14 cellular contexts compared by ENCODE assay signal in the genomic region with DNA sequence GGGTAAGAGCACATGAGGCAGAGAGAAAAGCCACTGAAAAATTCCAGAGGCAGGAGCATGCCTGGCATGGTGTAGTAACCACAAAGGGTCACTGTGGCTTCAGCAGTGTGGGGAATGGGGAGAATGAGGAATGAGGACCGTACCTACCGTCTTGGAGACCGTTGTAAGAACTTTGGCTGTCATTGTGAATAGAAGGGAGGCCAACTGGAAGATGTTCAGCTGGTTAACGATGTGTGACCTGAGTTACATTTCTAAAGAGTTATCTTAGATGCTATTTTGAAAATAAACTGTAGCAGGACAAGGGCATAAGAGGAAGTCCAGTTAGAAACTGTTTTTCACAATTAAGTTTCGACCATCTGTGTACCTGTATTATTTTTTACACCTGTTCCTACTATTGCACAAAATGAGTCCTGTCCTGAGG.
A peak's percentile ranks its signal among the peaks of the same experiment; 100 is the strongest.
DNase-seq lines count a peak whose midpoint lies in the region; FAIRE-seq and TF ChIP-seq lines count a peak whose summit lies in the region.
"Had no signal": no experiment of that assay in that cellular context is flagged by ENCODE, and none has a peak within 500 bp of the region (broad histone marks: within the 10 kb centered on the region; RNA-seq: fewer than 3 reads in every experiment).

No MANE protein-coding gene starts in this region.

- 85 to 87% methylated on average over 5 of the region's 5 CpGs for WGBS in endodermal cell (ENCODE audit: insufficient coverage in 1 of 2, insufficient read length in 1 of 2), 2 experiments

- no peak for FAIRE-seq in urothelium cell line (lab: Jason Lieb, UNC)

- peak overlapping the region in 54 of 59 donors; percentile 11 to 87 (median 74) for H3K27ac ChIP-seq in dorsolateral prefrontal cortex
- H3K27ac ChIP-seq in endodermal cell (ENCODE audit: low read depth, low read length): no peak overlapping the region
- H3K27ac ChIP-seq: left ventricle myocardium inferior, upper lobe of left lung had no signal

- H3K9me3 Mint-ChIP-seq in T-helper 1 cell treated with Interleukin-12 subunit alpha and Interleukin-12 subunit beta and Interleukin-4 antibody, amounts not matched to agents 30 μg/mL and 1 μg/mL, for 36 hours: peaks cover 6% of the 10 kb centered on the region
- H3K9me3 Mint-ChIP-seq in endodermal cell: no peaks in the 10 kb centered on the region
- H3K9me3 Mint-ChIP-seq: activated naive CD8-positive, alpha-beta T cell treated with anti-CD3 and anti-CD28 coated beads, Interleukin-2, amount 10 ng/mL, durations not matched to agents 7 days and 5 days; neural crest cell had no signal

- no peaks in the 10 kb centered on the region for H3K4me1 ChIP-seq in endodermal cell (ENCODE audit: control insufficient read depth, insufficient read depth, low read length)
- H3K4me1 ChIP-seq: left ventricle myocardium inferior, upper lobe of left lung had no signal

- H3K4me1 Mint-ChIP-seq in T-helper 1 cell treated with Interleukin-12 subunit alpha and Interleukin-12 subunit beta and Interleukin-4 antibody, amounts not matched to agents 30 μg/mL and 1 μg/mL, for 36 hours (ENCODE audit: low read depth): peaks cover 23% of the 10 kb centered on the region
- H3K4me1 Mint-ChIP-seq in endodermal cell: no peaks in the 10 kb centered on the region

- DNase-seq in T-helper 1 cell (no peak), HT1080 (ENCODE audit: low read depth) (peak; percentile 47), dorsolateral prefrontal cortex (no peak), urothelium cell line (ENCODE audit: low spot score) (peak; percentile 10), foreskin melanocyte (no peak), endodermal cell (no peak), AML-193 (lab: John Stamatoyannopoulos, UW) (no peak)
- DNase-seq: activated CD8-positive, alpha-beta memory T cell treated with anti-CD3 and anti-CD28 coated beads, Interleukin-2, amount 50 U/mL, for 48 hours; activated naive CD8-positive, alpha-beta T cell treated with anti-CD3 and anti-CD28 coated beads, Interleukin-2, amount 10 ng/mL, durations not matched to agents 7 days and 5 days; left ventricle myocardium inferior; NCI-H1105 treated with DMSO at 0.1 percent for 48 hours; upper lobe of left lung had no signal

- no peak overlapping the region for H3K27ac Mint-ChIP-seq in T-helper 1 cell treated with Interleukin-12 subunit alpha and Interleukin-12 subunit beta and Interleukin-4 antibody, amounts not matched to agents 30 μg/mL and 1 μg/mL, for 36 hours
- H3K27ac Mint-ChIP-seq in endodermal cell: no peak overlapping the region
- H3K27ac Mint-ChIP-seq: activated naive CD8-positive, alpha-beta T cell treated with anti-CD3 and anti-CD28 coated beads, Interleukin-2, amount 10 ng/mL, durations not matched to agents 7 days and 5 days had no signal

- H3K4me3 ChIP-seq in dorsolateral prefrontal cortex: peak overlapping the region in 6 of 59 donors; percentile 4 to 36 (median 20)
- no peak overlapping the region for H3K4me3 ChIP-seq in endodermal cell (ENCODE audit: low read length)
- H3K4me3 ChIP-seq: left ventricle myocardium inferior, upper lobe of left lung had no signal

- no peaks in the 10 kb centered on the region for H3K9me3 ChIP-seq in endodermal cell (ENCODE audit: control insufficient read depth, low read length)
- H3K9me3 ChIP-seq: left ventricle myocardium inferior, upper lobe of left lung had no signal

- peaks cover 8% of the 10 kb centered on the region for H3K36me3 Mint-ChIP-seq in T-helper 1 cell treated with Interleukin-12 subunit alpha and Interleukin-12 subunit beta and Interleukin-4 antibody, amounts not matched to agents 30 μg/mL and 1 μg/mL, for 36 hours (ENCODE audit: low read depth)
- H3K36me3 Mint-ChIP-seq in endodermal cell (ENCODE audit: low read depth): no peaks in the 10 kb centered on the region

- no peak overlapping the region for H3K9ac ChIP-seq in endodermal cell (ENCODE audit: extremely low read depth, low read length, poor library complexity, severe bottlenecking)

- intact Hi-C loops in dorsolateral prefrontal cortex (cut with DNase I): loop anchor here in 1 of 2 donors (5.0 kb wide), 1 partner anchor 74 kb away; no protein-coding TSS in a partner anchor

- TF ChIP-seq CTCF in dorsolateral prefrontal cortex (IDR thresholded peaks at IDR 0.05 in 54 of 56, conservative IDR thresholded peaks at IDR 0.05 in 2 of 56; ENCODE audit: low read depth in 1 of 56, partially characterized antibody in 56 of 56) (peak in 5 of 56 donors; percentile 15 to 37 (median 20)), endodermal cell (conservative IDR thresholded peaks at IDR 0.05) (no peak)

- H3K27me3 ChIP-seq in dorsolateral prefrontal cortex: no peaks in the 10 kb centered on the region
- no peaks in the 10 kb centered on the region for H3K27me3 ChIP-seq in endodermal cell (ENCODE audit: control insufficient read depth, insufficient read depth, low read length, poor library complexity, severe bottlenecking)
- H3K27me3 ChIP-seq: upper lobe of left lung had no signal

- H3K36me3 ChIP-seq in endodermal cell (ENCODE audit: control insufficient read depth, insufficient read depth, low read length): no peaks in the 10 kb centered on the region
- H3K36me3 ChIP-seq: left ventricle myocardium inferior, upper lobe of left lung had no signal

- peak overlapping the region; percentile 8 for H3K4me3 Mint-ChIP-seq in T-helper 1 cell treated with Interleukin-12 subunit alpha and Interleukin-12 subunit beta and Interleukin-4 antibody, amounts not matched to agents 30 μg/mL and 1 μg/mL, for 36 hours
- no peak overlapping the region for H3K4me3 Mint-ChIP-seq in endodermal cell
- H3K4me3 Mint-ChIP-seq: neural crest cell had no signal

- H3K27me3 Mint-ChIP-seq in T-helper 1 cell treated with Interleukin-12 subunit alpha and Interleukin-12 subunit beta and Interleukin-4 antibody, amounts not matched to agents 30 μg/mL and 1 μg/mL, for 36 hours (ENCODE audit: low read depth): peaks cover 34% of the 10 kb centered on the region
- no peaks in the 10 kb centered on the region for H3K27me3 Mint-ChIP-seq in endodermal cell (ENCODE audit: insufficient read depth)

Comparison
In these comparisons a context has a peak if more than half of its experiments do, and no peak if none do; other contexts are left out.
1. DNase-seq: peak in HT1080 (single experiment) and urothelium cell line (single experiment); none in T-helper 1 cell (0 of 5), dorsolateral prefrontal cortex (0 of 10), foreskin melanocyte (single experiment), endodermal cell (single experiment) and AML-193 (0 of 2).